9 cellular contexts compared by ENCODE assay signal in the genomic region with DNA sequence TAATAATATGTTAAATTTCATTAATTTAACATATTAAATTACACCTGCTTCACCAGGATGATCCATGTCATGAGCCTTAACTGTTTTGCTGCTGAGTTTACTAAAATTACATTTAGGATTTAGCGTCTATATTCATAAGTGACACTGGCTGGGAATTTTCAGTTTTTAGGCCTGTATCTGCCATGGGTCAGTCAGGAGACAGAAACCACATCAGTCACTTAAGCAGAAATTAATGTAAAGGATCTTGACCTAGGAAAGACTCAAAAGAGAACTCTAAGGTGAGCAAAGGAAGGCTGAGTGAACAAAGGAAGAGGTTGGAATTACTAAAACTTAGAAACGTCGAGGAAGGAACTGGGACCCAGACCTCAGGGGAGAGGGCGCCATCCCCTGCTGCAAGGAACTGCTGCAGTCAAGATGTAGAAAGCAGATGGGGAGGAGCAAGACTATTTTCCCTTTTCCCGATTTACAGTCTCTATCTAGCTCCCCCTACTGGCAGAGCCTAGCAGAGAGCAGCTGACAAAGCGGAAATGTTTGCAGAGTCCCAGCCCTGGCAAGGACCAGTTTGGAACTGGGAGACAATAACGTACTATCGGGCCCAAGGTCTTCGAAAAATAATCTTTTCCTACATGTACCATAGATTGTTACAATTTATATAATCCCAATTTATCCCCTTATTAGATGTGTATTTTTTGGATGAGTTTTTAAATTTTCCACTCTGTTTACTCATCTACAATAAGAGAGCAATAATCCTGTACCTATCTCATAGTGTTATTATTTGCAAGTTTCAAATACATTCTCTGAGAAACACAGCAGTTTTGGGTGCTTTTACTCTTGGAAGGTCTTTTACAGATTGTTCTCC. TPM values are rescaled to one million over a fixed set of nuclear protein-coding genes. Genes with fewer than 3 reads are reported as not detected.
A peak's percentile ranks its signal among the peaks of the same experiment; 100 is the strongest.
DNase-seq lines count a peak whose midpoint lies in the region; ATAC-seq, FAIRE-seq and TF ChIP-seq lines count a peak whose summit lies in the region.
"Had no signal": no experiment of that assay in that cellular context is flagged by ENCODE, and none has a peak within 500 bp of the region (broad histone marks: within the 10 kb centered on the region; RNA-seq: fewer than 3 reads in every experiment).

No MANE protein-coding gene starts in this region.

- H3K4me3 ChIP-seq in HFF-Myc (replicated peaks; ENCODE audit: low read depth, low read length), result no peak overlapping the region
- no peak overlapping the region for H3K4me3 ChIP-seq in heart right ventricle

- intact Hi-C loops in heart right ventricle (cut with DNase I), result loop anchor here in 5 of 10 donors (5.0 to 10.0 kb wide), 3 partner anchors 52 to 155 kb away; a partner anchor contains a TSS

- DNase-seq in HFF-Myc (ENCODE audit: extremely low read depth, low read depth) (peak; percentile 52), NCI-H146 (lab: John Stamatoyannopoulos, UW) (peak; percentile 78), SKM-1 (lab: John Stamatoyannopoulos, UW; ENCODE audit: unreplicated experiment) (peak; percentile 68), amniotic stem cell (lab: John Stamatoyannopoulos, UW) (peak; percentile 79), heart right ventricle (peak; percentile 18 to 72), pulmonary artery endothelial cell (ENCODE audit: low read depth, low spot score) (peak; percentile 45)

- peaks cover 0 to 87% (median 0%) of the 10 kb centered on the region in 7 donors for H3K27me3 ChIP-seq in heart right ventricle

- no peaks in the 10 kb centered on the region for H3K9me3 ChIP-seq in heart right ventricle

- WGBS in heart right ventricle, 2 donors, result 10% methylated on average over 9 of the region's 9 CpGs

- FAIRE-seq in G401.6 (lab: Jason Lieb, UNC), result peak; percentile 96
- FAIRE-seq: endometrium had no signal

- no peaks in the 10 kb centered on the region for H3K36me3 ChIP-seq in heart right ventricle

- peaks cover 0 to 4% (median 0%) of the 10 kb centered on the region in 9 donors for H3K4me1 ChIP-seq in heart right ventricle

- TF ChIP-seq CTCF in HFF-Myc (IDR thresholded peaks at IDR 0.05; ENCODE audit: low read depth, low read length, missing control alignments) (peak; percentile 80), heart right ventricle (IDR thresholded peaks at IDR 0.05) (peak; percentile 41 to 88 (median 77))

- no peak overlapping the region for H3K27ac ChIP-seq in heart right ventricle

- ATAC-seq in heart right ventricle (peak in 7 of 8 donors; percentile 69 to 85 (median 79)), GM18519 (IDR thresholded peaks at IDR 0.05; ENCODE audit: low FRiP score, unreplicated experiment) (no peak)

RNA-seq across cellular contexts. Expression of a gene that starts 22.6 kb away (rescaled TPM):
- total RNA-seq in heart right ventricle (100 to 1,000 TPM in 8 of 10 donors, 10 to 100 TPM in 2; 88.3 to 125 (median 110) TPM), pulmonary artery endothelial cell (174 and 192 TPM in 2 replicates)
- polyA plus RNA-seq in heart right ventricle, result 10 to 100 TPM; 84.6 to 92.6 TPM

RNA-seq across cellular contexts. Expression of a gene that starts 53.7 kb away (rescaled TPM):
- total RNA-seq in heart right ventricle (10 to 100 TPM in 4 of 10 donors, 1 to 10 TPM in 6; 3.3 to 15.5 (median 8.2) TPM), pulmonary artery endothelial cell (3.4 and 3.8 TPM in 2 replicates)
- polyA plus RNA-seq in heart right ventricle, result 1 to 10 TPM in 1 of 2 donors, under 1 TPM in 1; 0.78 to 1.7 TPM
